In genomic region chr1:16534829-16535456, GRCh38 we compare ENCODE assay signal across 9 cellular contexts. TPM values are rescaled to one million over a fixed set of nuclear protein-coding genes. Genes with fewer than 3 reads are reported as not detected.
DNase-seq lines count a peak whose midpoint lies in the region; ATAC-seq and TF ChIP-seq lines count a peak whose summit lies in the region.
"Not testable (repeated sequence)": the region's sequence is repeated elsewhere in the genome, so short reads cannot be mapped to it uniquely, and the experiment has no call there.
"Had no signal": no experiment of that assay in that cellular context is flagged by ENCODE, and none has a peak within 500 bp of the region (broad histone marks: within the 10 kb centered on the region; RNA-seq: fewer than 3 reads in every experiment).

No MANE protein-coding gene starts in this region.

- intact Hi-C loops in heart right ventricle (cut with DNase I); mucosa of descending colon (cut with DNase I, micrococcal nuclease); spleen (cut with DNase I; ENCODE audit: low total_unique reads); upper lobe of right lung (cut with DNase I): not testable (repeated sequence)

- TF ChIP-seq CTCF in heart right ventricle (IDR thresholded peaks at IDR 0.05); mucosa of descending colon (IDR thresholded peaks at IDR 0.05); spleen (IDR thresholded peaks at IDR 0.05 in 8 of 11, conservative IDR thresholded peaks at IDR 0.05 in 3 of 11); upper lobe of right lung (IDR thresholded peaks at IDR 0.05): not testable (repeated sequence)

- H3K9me3 ChIP-seq in heart right ventricle, mucosa of descending colon, spleen, upper lobe of right lung: not testable (repeated sequence)

- H3K27ac ChIP-seq in heart right ventricle, spleen, upper lobe of right lung: not testable (repeated sequence)

- peak; percentile 58 to 90 (median 83) for ATAC-seq in heart right ventricle
- ATAC-seq in mucosa of descending colon: peak; percentile 61
- peak; percentile 70 for ATAC-seq in upper lobe of right lung

- DNase-seq in ELR (ENCODE audit: low read depth) (peak; percentile 88), NCI-H69 (lab: John Stamatoyannopoulos, UW) (peak; percentile 84), cerebellar cortex (ENCODE audit: low spot score) (peak; percentile 83), heart right ventricle (peak; percentile 58 to 64), mucosa of descending colon (peak in 2 of 3 donors; percentile 58 to 60), spleen (peak; percentile 77)
- peak; percentile 12 for DNase-seq in activated CD8-positive, alpha-beta memory T cell treated with anti-CD3 and anti-CD28 coated beads, Interleukin-2, amount 50 U/mL, for 24 hours (ENCODE audit: extremely low read depth)
- DNase-seq in upper lobe of right lung: not testable (repeated sequence)

- H3K27me3 ChIP-seq in heart right ventricle (peaks cover 0 to 49% (median 42%) of the 10 kb centered on the region in 7 donors), spleen (replicated peaks in 1 of 7) (peaks cover 0 to 58% (median 20%) of the 10 kb centered on the region in 7 donors), upper lobe of right lung (peaks cover 23% of the 10 kb centered on the region)

- WGBS in heart right ventricle, 2 donors: 0 to 4% methylated on average over 25 to 32 of the region's 43 CpGs
- WGBS in spleen, 5 donors: 3 to 27% (median 8%) methylated on average over 18 to 32 of the region's 43 CpGs

- H3K36me3 ChIP-seq in heart right ventricle; mucosa of descending colon (ENCODE audit: low read depth); spleen; upper lobe of right lung: not testable (repeated sequence)

- H3K4me1 ChIP-seq in heart right ventricle: peaks cover 0 to 12% (median 3%) of the 10 kb centered on the region in 9 donors
- H3K4me1 ChIP-seq in mucosa of descending colon (ENCODE audit: low read depth); upper lobe of right lung: not testable (repeated sequence)
- peaks cover 4 to 11% (median 8%) of the 10 kb centered on the region in 6 donors for H3K4me1 ChIP-seq in spleen

- TF ChIP-seq POLR2A in spleen (IDR thresholded peaks at IDR 0.05): not testable (repeated sequence)

- H3K4me3 ChIP-seq in heart right ventricle (peak overlapping the region in 9 of 10 donors; percentile 5 to 41 (median 32)), spleen (peak overlapping the region in 6 of 8 donors; percentile 8 to 62 (median 19)), upper lobe of right lung (peak overlapping the region; percentile 19)
- not testable (repeated sequence) for H3K4me3 ChIP-seq in mucosa of descending colon

RNA-seq across cellular contexts. Expression of gene RNU1-1, which starts 20.9 kb away (rescaled TPM):
- total RNA-seq in heart right ventricle (1,000 to 10,000 TPM in 8 of 10 donors, 100 to 1,000 TPM in 2; 635 to 5,242 (median 1,949) TPM), mucosa of descending colon (1,000 to 10,000 TPM; 2,195 to 6,222 (median 2,378) TPM), spleen (1,000 to 10,000 TPM in 4 of 7 donors, under 1 TPM in 3; under 0.01 to 8,075 (median 6,234) TPM), upper lobe of right lung (6,622 TPM)
- polyA plus RNA-seq in heart right ventricle (not detected), spleen (not detected)
- polyA plus RNA-seq: urinary bladder had no signal
